8 cellular contexts compared by ENCODE assay signal in the genomic region with DNA sequence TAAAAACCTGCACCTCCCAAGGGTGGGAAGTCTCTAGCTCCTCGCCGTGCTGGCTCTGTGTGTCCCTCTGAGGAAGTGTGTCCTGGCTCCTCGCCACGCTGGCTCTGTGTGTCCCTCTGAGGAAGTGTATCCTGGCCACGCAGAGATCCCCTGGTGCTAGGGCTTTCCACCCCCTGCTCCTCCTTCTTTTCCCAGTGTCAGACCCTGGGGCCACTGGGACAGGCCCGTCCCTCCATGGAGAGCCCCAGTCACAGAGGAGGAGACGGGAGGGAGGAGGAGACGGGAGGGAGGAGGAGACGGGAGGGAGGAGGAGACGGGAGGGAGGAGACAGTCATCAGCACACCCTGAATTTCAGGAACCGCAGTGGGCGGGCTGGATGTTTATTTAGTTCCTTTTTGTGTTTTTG. TPM values are rescaled to one million over a fixed set of nuclear protein-coding genes. Genes with fewer than 3 reads are reported as not detected.
A peak's percentile ranks its signal among the peaks of the same experiment; 100 is the strongest.
DNase-seq lines count a peak whose midpoint lies in the region; ATAC-seq, FAIRE-seq and TF ChIP-seq lines count a peak whose summit lies in the region.

No MANE protein-coding gene starts in this region.

- 0% methylated on average over 9 of the region's 12 CpGs for WGBS in GM12878 (ENCODE audit: insufficient coverage, insufficient replicate concordance, low lambda C conversion rate, missing lambda C conversion rate)

- H3K4me3 ChIP-seq in GM12878, result peak overlapping the region; percentile 77
- peak overlapping the region; percentile 52 to 69 for H3K4me3 ChIP-seq in stomach smooth muscle (ENCODE audit: low read length in 2 of 2)
- H3K4me3 ChIP-seq in WERI-Rb-1 (ENCODE audit: low read depth, low read length), result no peak overlapping the region

- H3K27me3 ChIP-seq in GM12878 (replicated peaks in 1 of 2; ENCODE audit: control insufficient read depth in 2 of 2, insufficient read depth in 2 of 2, low read length in 1 of 2) (no peaks in the 10 kb centered on the region), stomach smooth muscle (ENCODE audit: control insufficient read depth in 1 of 2, insufficient read depth in 2 of 2, low read length in 2 of 2) (no peaks in the 10 kb centered on the region), WERI-Rb-1 (ENCODE audit: insufficient read depth, low read depth, severe bottlenecking) (no peaks in the 10 kb centered on the region)

- no TSS peak for BruUV-seq in GM12878 (replicated peaks; lab: Mats Ljungman, UMichigan)

- in situ Hi-C loops in GM12878 (cut with MboI), result no loop called here

- no peak; the same call in 1 of the 2 replicates for TF ChIP-seq POLR2A in GM12878 (IDR thresholded peaks at IDR 0.05; ENCODE audit: low read depth, low read length)

- ATAC-seq in HG03457 (IDR thresholded peaks at IDR 0.05; ENCODE audit: unreplicated experiment) (peak; percentile 41), GM12878 (peak; percentile 69)

- H3K79me2 ChIP-seq in GM12878 (ENCODE audit: control insufficient read depth, insufficient read depth, low read length), result no peaks in the 10 kb centered on the region

- H2AFZ ChIP-seq in GM12878 (ENCODE audit: control insufficient read depth, low read depth, low read length), result peak overlapping the region; percentile 40

- SMC1A ChIA-PET in GM12878 (lab: Charles Lee; ENCODE audit: uncharacterized antibody, unreplicated experiment), result interaction anchor here (1.1 to 1.6 kb wide), 5 partner anchors 9 to 42 kb away, joined by 3 read pairs; no protein-coding TSS in a partner anchor

- POLR2A ChIA-PET in GM12878 (lab: Charles Lee), result interaction anchor here (1.7 kb wide), 1 partner anchor 33 kb away, joined by 10 read pairs; no protein-coding TSS in a partner anchor

- H3K4me2 ChIP-seq in GM12878 (ENCODE audit: control insufficient read depth, insufficient read depth), result peak overlapping the region; percentile 52

- TF ChIP-seq RAD21 in GM12878 (IDR thresholded peaks at IDR 0.05; ENCODE audit: insufficient read depth, low read depth, low read length), result no peak

- no peaks in the 10 kb centered on the region; the same call in 2 of the 3 replicates for H3K9me3 ChIP-seq in GM12878 (replicated peaks; ENCODE audit: control insufficient read depth, insufficient read depth, low read length)
- H3K9me3 ChIP-seq in stomach smooth muscle (ENCODE audit: control insufficient read depth in 2 of 2, low read length in 2 of 2), result no peaks in the 10 kb centered on the region
- no peaks in the 10 kb centered on the region for H3K9me3 ChIP-seq in WERI-Rb-1 (ENCODE audit: severe bottlenecking)

- H4K20me1 ChIP-seq in GM12878 (ENCODE audit: control insufficient read depth, insufficient read depth), result no peaks in the 10 kb centered on the region

- CTCF ChIA-PET in GM12878 (lab: Yijun Ruan, JAX), result interaction anchor here (1.4 to 2.7 kb wide), 2 partner anchors 42 to 93 kb away, joined by 3 to 14 read pairs; no protein-coding TSS in a partner anchor

- TF ChIP-seq EP300 in GM12878 (IDR thresholded peaks at IDR 0.05; ENCODE audit: borderline replicate concordance in 1 of 2, control insufficient read depth in 1 of 2, low read depth in 2 of 2, low read length in 2 of 2), result no peak

- intact Hi-C loops in GM12878 (cut with micrococcal nuclease; ENCODE audit: unreplicated experiment), result loop anchor here (1.0 to 2.0 kb wide), 3 partner anchors 15 to 41 kb away; no protein-coding TSS in a partner anchor

- RAD21 ChIA-PET in GM12878 (lab: Charles Lee; ENCODE audit: unreplicated experiment), result interaction anchor here (1.6 to 5.0 kb wide), 2 partner anchors 33 to 40 kb away, joined by 5 to 22 read pairs; no protein-coding TSS in a partner anchor

- peak overlapping the region; percentile 68 for H3K9ac ChIP-seq in GM12878 (ENCODE audit: control insufficient read depth, insufficient read depth, low read length)
- no peak overlapping the region for H3K9ac ChIP-seq in stomach smooth muscle (ENCODE audit: low read length in 2 of 2)

- H3K36me3 ChIP-seq in GM12878 (ENCODE audit: control insufficient read depth in 2 of 2, insufficient read depth in 2 of 2, low read length in 1 of 2) (no peaks in the 10 kb centered on the region), stomach smooth muscle (ENCODE audit: control insufficient read depth in 2 of 2, insufficient read depth in 2 of 2, low read length in 2 of 2) (no peaks in the 10 kb centered on the region), WERI-Rb-1 (no peaks in the 10 kb centered on the region; the same call in 1 of the 2 replicates)

- H3K27ac ChIP-seq in GM12878 (ENCODE audit: control insufficient read depth, insufficient read depth) (peak overlapping the region; percentile 91), stomach smooth muscle (ENCODE audit: low read length) (peak overlapping the region; percentile 41), WERI-Rb-1 (no peak overlapping the region)

- TF ChIP-seq CTCF in GM12878 (IDR thresholded peaks at IDR 0.05 in 2 of 3, conservative IDR thresholded peaks at IDR 0.05 in 1 of 3; ENCODE audit: control insufficient read depth in 2 of 3, extremely low read depth in 1 of 3, insufficient read depth in 1 of 3, low read depth in 3 of 3, low read length in 3 of 3), result no peak
- no peak for TF ChIP-seq CTCF in WERI-Rb-1 (IDR thresholded peaks at IDR 0.05; ENCODE audit: low read depth, low read length)

- no peak for FAIRE-seq in GM12878 (lab: Jason Lieb, UNC)

- H3K4me1 ChIP-seq in GM12878 (ENCODE audit: control insufficient read depth, insufficient read depth, low read length) (peaks cover 21% of the 10 kb centered on the region), stomach smooth muscle (ENCODE audit: control insufficient read depth, insufficient read depth, low read length) (peaks cover 36% of the 10 kb centered on the region)

- DNase-seq in SIG-M5 treated with dmso at 0.1 percent for 504 hours (lab: John Stamatoyannopoulos, UW; ENCODE audit: unreplicated experiment), result peak; percentile 64
- DNase-seq in SIG-M5 (lab: John Stamatoyannopoulos, UW), result no peak
- DNase-seq in GM12878 (ENCODE audit: low read depth, low spot score), result no peak
- peak; percentile 72 for DNase-seq in kidney glomerular epithelial cell (lab: John Stamatoyannopoulos, UW)
- DNase-seq in WERI-Rb-1, result no peak
- no peak for DNase-seq in cortex of kidney (lab: John Stamatoyannopoulos, UW)

TF ChIP-seq in GM12878, 131 proteins besides CTCF, POLR2A, EP300 and RAD21 (continues in another document):
- TF ChIP-seq MEF2B (IDR thresholded peaks at IDR 0.05; ENCODE audit: partially characterized antibody, poor library complexity, severe bottlenecking), result no peak
- TF ChIP-seq RELA (IDR thresholded peaks at IDR 0.05; ENCODE audit: borderline replicate concordance, partially characterized antibody), result peak; percentile 35
- 0 out of 2 replicates have a peak, but pooled peaks have one; percentile 36 for TF ChIP-seq MTA2 (IDR thresholded peaks at IDR 0.05; ENCODE audit: low read depth)
- TF ChIP-seq TBL1XR1 (IDR thresholded peaks at IDR 0.05; ENCODE audit: low read depth, low read length), result peak; percentile 66; the same call in 1 of the 2 replicates
- TF ChIP-seq CREB1 (IDR thresholded peaks at IDR 0.05; ENCODE audit: low read depth), result no peak
- TF ChIP-seq, protein P1, sequence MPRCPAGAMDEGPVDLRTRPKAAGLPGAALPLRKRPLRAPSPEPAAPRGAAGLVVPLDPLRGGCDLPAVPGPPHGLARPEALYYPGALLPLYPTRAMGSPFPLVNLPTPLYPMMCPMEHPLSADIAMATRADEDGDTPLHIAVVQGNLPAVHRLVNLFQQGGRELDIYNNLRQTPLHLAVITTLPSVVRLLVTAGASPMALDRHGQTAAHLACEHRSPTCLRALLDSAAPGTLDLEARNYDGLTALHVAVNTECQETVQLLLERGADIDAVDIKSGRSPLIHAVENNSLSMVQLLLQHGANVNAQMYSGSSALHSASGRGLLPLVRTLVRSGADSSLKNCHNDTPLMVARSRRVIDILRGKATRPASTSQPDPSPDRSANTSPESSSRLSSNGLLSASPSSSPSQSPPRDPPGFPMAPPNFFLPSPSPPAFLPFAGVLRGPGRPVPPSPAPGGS (IDR thresholded peaks at IDR 0.05; ENCODE audit: borderline replicate concordance, insufficient read depth, low read depth, low read length, poor library complexity, severe bottlenecking), result no peak
- peak; percentile 76 for TF ChIP-seq EED (IDR thresholded peaks at IDR 0.05; ENCODE audit: low read depth)
- peak; percentile 77 for TF ChIP-seq IKZF1 (conservative IDR thresholded peaks at IDR 0.05)
- TF ChIP-seq SPI1 (IDR thresholded peaks at IDR 0.05; ENCODE audit: borderline replicate concordance, insufficient read depth, low read depth, low read length), result peak; percentile 12
- TF ChIP-seq ATF2 (IDR thresholded peaks at IDR 0.05; ENCODE audit: low read length), result peak; percentile 15; the same call in 1 of the 2 replicates
- TF ChIP-seq PAX5 (IDR thresholded peaks at IDR 0.05; ENCODE audit: borderline replicate concordance, low read depth, low read length), result peak; percentile 13; the same call in 1 of the 2 replicates

RNA-seq across cellular contexts. Expression of gene HGFAC, which starts 53.8 kb away (rescaled TPM):
- not detected in 2 replicates for total RNA-seq in GM12878 (2013; cell fraction: nucleolus; rRNA removed)
- total RNA-seq in GM12878 (2014; rRNA removed) (not detected in 2 replicates), GM12878 (2014; rRNA removed; fragmentation: Illumina TruSeq; extraction: Trizol) (not detected in 2 replicates), GM12878 (2021) (0.38 TPM in 1 of 2 replicates, not detected in the other)
- polyA plus RNA-seq in GM12878 (2011; ENCODE audit: low read depth), result not detected
- polyA plus RNA-seq in GM12878 (2011; rRNA removed) (not detected in 2 replicates), GM12878 (2014; fragmentation: Illumina TruSeq; extraction: Trizol) (not detected in 2 replicates), GM12878 (2014; fragmentation: Nextera tagmentation; extraction: Ambion mirVana) (not detected), GM12878 (2014; rRNA removed) (not detected in 2 replicates), GM12878 (2016; fragmentation: Nextera tagmentation; extraction: Ambion mirVana) (not detected)
- polyA plus RNA-seq in GM12878 (2011; cell fraction: cytosol; rRNA removed), result not detected in 2 replicates
- polyA plus RNA-seq in GM12878 (2011; cell fraction: nucleus; rRNA removed), result not detected in 2 replicates
- polyA plus RNA-seq in GM12878 (2012), result not detected in 2 replicates
- polyA minus RNA-seq in GM12878 (2011; rRNA and poly(A)+ RNA removed), result not detected in 2 replicates
- not detected in 2 replicates for polyA minus RNA-seq in GM12878 (2011; cell fraction: cytosol; rRNA and poly(A)+ RNA removed)
- polyA minus RNA-seq in GM12878 (2011; cell fraction: nucleus; rRNA and poly(A)+ RNA removed), result not detected in 2 replicates

Comparison
In these comparisons a context has a peak if more than half of its experiments do, and no peak if none do; other contexts are left out.
1. DNase-seq: peak in SIG-M5 treated with dmso at 0.1 percent for 504 hours (single experiment) and kidney glomerular epithelial cell (single experiment); none in SIG-M5 (single experiment), GM12878 (single experiment), WERI-Rb-1 (single experiment) and cortex of kidney (single experiment).